Comparison of ENCODE assay signal across 6 cellular contexts in genomic region chr9:19193358-19193973, GRCh38. TPM values are rescaled to one million over a fixed set of nuclear protein-coding genes. Genes with fewer than 3 reads are reported as not detected.
DNase-seq lines count a peak whose midpoint lies in the region; ATAC-seq, FAIRE-seq and TF ChIP-seq lines count a peak whose summit lies in the region.
"Not testable (repeated sequence)": the region's sequence is repeated elsewhere in the genome, so short reads cannot be mapped to it uniquely, and the experiment has no call there.

No MANE protein-coding gene starts in this region.

- not testable (repeated sequence) for H3K9me3 Mint-ChIP-seq in mesothelial cell of epicardium, type B pancreatic cell

- H3K27me3 Mint-ChIP-seq in mesothelial cell of epicardium (ENCODE audit: low read depth); type B pancreatic cell: not testable (repeated sequence)

- H3K27ac ChIP-seq in K562 (ENCODE audit: extremely low read depth, low read depth, low read length); liver (ENCODE audit: low read depth in 1 of 2, low read length in 2 of 2): not testable (repeated sequence)
- peak overlapping the region; percentile 54 for H3K27ac ChIP-seq in cardiac muscle cell

- H3K27ac Mint-ChIP-seq in mesothelial cell of epicardium: peak overlapping the region; percentile 0
- H3K27ac Mint-ChIP-seq in type B pancreatic cell: peak overlapping the region; percentile 0

- not testable (repeated sequence) for H3K9me3 ChIP-seq in K562 (replicated peaks; ENCODE audit: control insufficient read depth, insufficient read depth, low read depth, low read length); cardiac muscle cell (ENCODE audit: low read depth); liver (ENCODE audit: control insufficient read depth in 4 of 4, low read length in 3 of 4)

- in situ Hi-C loops in K562 (cut with MboI): not testable (repeated sequence)

- not testable (repeated sequence) for H3K4me3 ChIP-seq in K562; cardiac muscle cell; liver (ENCODE audit: low read depth in 1 of 3, low read length in 3 of 3)

- POLR2A ChIA-PET in K562 (lab: Yijun Ruan, JAX): not testable (repeated sequence)

- ATAC-seq in K562: peak; percentile 74

- H3K27me3 ChIP-seq in K562 (ENCODE audit: control insufficient read depth in 2 of 2, insufficient read depth in 2 of 2, low read length in 2 of 2); cardiac muscle cell; liver (ENCODE audit: control insufficient read depth in 4 of 4, insufficient read depth in 4 of 4, low read length in 3 of 4): not testable (repeated sequence)

- peak overlapping the region; percentile 40; the same call in 1 of the 2 replicates for H2AFZ ChIP-seq in K562 (ENCODE audit: low read depth, low read length)

- H3K4me3 Mint-ChIP-seq in mesothelial cell of epicardium, type B pancreatic cell: not testable (repeated sequence)

- H4K20me1 ChIP-seq in K562 (replicated peaks; ENCODE audit: control insufficient read depth, insufficient read depth, low read length): not testable (repeated sequence)

- TF ChIP-seq POLR2A in K562 (conservative IDR thresholded peaks at IDR 0.05): not testable (repeated sequence)

- 7% methylated on average over 2 of the region's 2 CpGs for WGBS in K562 (ENCODE audit: insufficient coverage, low coverage, missing lambda C conversion rate)
- WGBS in liver: 68% methylated on average over 2 of the region's 2 CpGs

- H3K4me1 Mint-ChIP-seq in mesothelial cell of epicardium (peaks cover 35% of the 10 kb centered on the region), type B pancreatic cell (ENCODE audit: unreplicated experiment) (peaks cover 16% of the 10 kb centered on the region)

- TF ChIP-seq EP300 in K562 (IDR thresholded peaks at IDR 0.05; ENCODE audit: low read length): peak; percentile 41; the same call in 1 of the 2 replicates

- intact Hi-C loops in K562 (cut with micrococcal nuclease): loop anchor here (10.0 kb wide), 1 partner anchor 191 kb away; the partner anchor contains the start of gene RPS6

- peaks cover 0 to 21% of the 10 kb centered on the region in 2 experiments; a peak in 3 of 5 replicates for H3K4me1 ChIP-seq in K562 (replicated peaks in 1 of 2; ENCODE audit: control insufficient read depth in 2 of 2, insufficient read depth in 2 of 2, low read length in 2 of 2)
- H3K4me1 ChIP-seq in cardiac muscle cell (ENCODE audit: low read depth): peaks cover 19% of the 10 kb centered on the region
- peaks cover 0 to 15% (median 10%) of the 10 kb centered on the region in 4 donors for H3K4me1 ChIP-seq in liver (ENCODE audit: control insufficient read depth in 4 of 4, insufficient read depth in 4 of 4, low read length in 3 of 4)

- not testable (repeated sequence) for H3K9ac ChIP-seq in K562 (ENCODE audit: insufficient read depth in 1 of 2, low read depth in 2 of 2, low read length in 2 of 2); liver (ENCODE audit: low read depth in 1 of 2, low read length in 2 of 2)

- not testable (repeated sequence) for H3K79me2 ChIP-seq in K562 (ENCODE audit: control insufficient read depth, insufficient read depth, low read length)

- H3K4me2 ChIP-seq in K562 (ENCODE audit: insufficient read depth, low read length): peak overlapping the region; percentile 25; the same call in 1 of the 2 replicates

- TF ChIP-seq RAD21 in K562 (CRISPR knock-in tag; conservative IDR thresholded peaks at IDR 0.05 in 1 of 2, IDR thresholded peaks at IDR 0.05 in 1 of 2); liver (IDR thresholded peaks at IDR 0.05): not testable (repeated sequence)

- peaks cover 11% of the 10 kb centered on the region for H3K36me3 Mint-ChIP-seq in mesothelial cell of epicardium
- not testable (repeated sequence) for H3K36me3 Mint-ChIP-seq in type B pancreatic cell

- peak; percentile 7 for DNase-seq in OCI-M1 (lab: John Stamatoyannopoulos, UW)
- peak in 1 of 4 experiments; percentile 29 for DNase-seq in K562 (ENCODE audit: extremely low read depth in 1 of 4, low spot score in 3 of 4)
- DNase-seq in cardiac muscle cell (ENCODE audit: low read depth in 1 of 2, low spot score in 1 of 2); mesothelial cell of epicardium (ENCODE audit: low spot score in 2 of 2, unreplicated experiment in 2 of 2); type B pancreatic cell (ENCODE audit: extremely low spot score, unreplicated experiment): not testable (repeated sequence)

- CTCF ChIA-PET in K562 (lab: Yijun Ruan, JAX; ENCODE audit: low intra/inter-chr PET ratio): not testable (repeated sequence)

- H3K9me1 ChIP-seq in K562 (ENCODE audit: control insufficient read depth, insufficient read depth, low read length): not testable (repeated sequence)

- H3K36me3 ChIP-seq in K562 (ENCODE audit: control insufficient read depth, insufficient read depth, low read length); cardiac muscle cell; liver (ENCODE audit: control insufficient read depth in 4 of 4, insufficient read depth in 3 of 4, low read depth in 1 of 4, low read length in 3 of 4): not testable (repeated sequence)

- TF ChIP-seq CTCF in K562 (IDR thresholded peaks at IDR 0.05 in 2 of 3, conservative IDR thresholded peaks at IDR 0.05 in 1 of 3; ENCODE audit: insufficient read depth in 2 of 3, low read depth in 1 of 3, low read length in 3 of 3); cardiac muscle cell (IDR thresholded peaks at IDR 0.05; ENCODE audit: low read depth, low read length); liver (IDR thresholded peaks at IDR 0.05; ENCODE audit: low read depth, low read length, missing input control); mesothelial cell of epicardium (IDR thresholded peaks at IDR 0.05; ENCODE audit: unreplicated experiment); type B pancreatic cell (conservative IDR thresholded peaks at IDR 0.05): not testable (repeated sequence)

- BruUV-seq in K562 (replicated peaks; lab: Mats Ljungman, UMichigan): not testable (repeated sequence)

- FAIRE-seq in K562 (lab: Jason Lieb, UNC): peak; percentile 51

TF ChIP-seq in K562, 482 proteins besides CTCF, POLR2A, EP300 and RAD21 (continues in another document):
- TF ChIP-seq CBFA2T2 (conservative IDR thresholded peaks at IDR 0.05) (0 out of 2 replicates have a peak, but pooled peaks have one; percentile 17), SMARCE1 (IDR thresholded peaks at IDR 0.05) (0 out of 2 replicates have a peak, but pooled peaks have one; percentile 23), KDM1A (IDR thresholded peaks at IDR 0.05) (0 out of 4 replicates have a peak, but pooled peaks of 1 of the 2 experiments have one; percentile 16), TCF3 (CRISPR knock-in tag; IDR thresholded peaks at IDR 0.05) (peak; percentile 61), MAFF (IDR thresholded peaks at IDR 0.05; ENCODE audit: low read length) (peak; percentile 18; the same call in 1 of the 2 replicates), NFE2 (IDR thresholded peaks at IDR 0.05; ENCODE audit: low read depth) (peak; percentile 59), TAL1 (IDR thresholded peaks at IDR 0.05) (peak; percentile 68), NCOR1 (IDR thresholded peaks at IDR 0.05) (peak; percentile 45; the same call in 1 of the 2 replicates), MAFG (tag; conservative IDR thresholded peaks at IDR 0.05) (peak; percentile 40; the same call in 1 of the 2 replicates)

TF ChIP-seq in liver, 16 proteins besides CTCF, POLR2A, EP300 and RAD21:
- peak; percentile 47 to 49 for TF ChIP-seq RXRA (IDR thresholded peaks at IDR 0.05)
- peak; percentile 55 to 64 for TF ChIP-seq HNF4A (conservative IDR thresholded peaks at IDR 0.05)
- peak; percentile 52 for TF ChIP-seq SP1 (IDR thresholded peaks at IDR 0.05)

RNA-seq across cellular contexts. Expression of gene DENND4C, which starts 37.0 kb away (rescaled TPM):
- total RNA-seq in K562 (2011; cell fraction: chromatin; rRNA removed; ENCODE audit: low replicate concordance): 58.3 and 148 TPM in 2 replicates
- 21.2 and 29.9 TPM in 2 replicates for total RNA-seq in K562 (2011; cell fraction: nucleolus; rRNA removed)
- 52.6 and 70.1 TPM in 2 replicates for total RNA-seq in K562 (2011; cell fraction: nucleoplasm; rRNA removed)
- total RNA-seq in K562 (2014; rRNA removed) (13.6 and 15.3 TPM in 2 replicates), K562 (2014; rRNA removed; fragmentation: Illumina TruSeq; extraction: Trizol) (24.4 and 26.2 TPM in 2 replicates), K562 (2015; rRNA removed; fragmentation: Illumina TruSeq; extraction: Trizol) (26.2 and 31.8 TPM in 2 replicates), K562 (2021) (13.8 and 13.9 TPM in 2 replicates), cardiac muscle cell (35.6 and 51.0 TPM in 2 replicates), liver (10 to 100 TPM; 20.5 to 54.9 TPM), mesothelial cell of epicardium (72.7 to 75.2 TPM (median 73.9 TPM) in 3 replicates), type B pancreatic cell (ENCODE audit: low replicate concordance) (36.6 and 54.1 TPM in 2 replicates)
- polyA plus RNA-seq in K562 (2011; rRNA removed) (19.3 and 26.0 TPM in 2 replicates), K562 (2014; fragmentation: Illumina TruSeq; extraction: Trizol) (12.2 and 14.5 TPM in 2 replicates), K562 (2014; fragmentation: Nextera tagmentation; extraction: Ambion mirVana) (1 to 10 TPM; 4.8 to 6.7 TPM), K562 (2014; rRNA removed) (9.5 and 13.3 TPM in 2 replicates), cardiac muscle cell (19.3 and 21.8 TPM in 2 replicates), liver (1 to 10 TPM; 6.9 to 9.1 TPM)
- polyA plus RNA-seq in K562 (2011; cell fraction: cytosol; rRNA removed): 4.9 and 9.3 TPM in 2 replicates
- 16.9 and 17.1 TPM in 2 replicates for polyA plus RNA-seq in K562 (2011; cell fraction: nucleus; rRNA removed)
- 8.7 and 11.1 TPM in 2 replicates for polyA plus RNA-seq in K562 (2012)
- polyA minus RNA-seq in K562 (2011; rRNA and poly(A)+ RNA removed): 63.2 and 72.7 TPM in 2 replicates
- 15.4 and 29.7 TPM in 2 replicates for polyA minus RNA-seq in K562 (2011; cell fraction: cytosol; rRNA and poly(A)+ RNA removed)
- 39.0 and 62.6 TPM in 2 replicates for polyA minus RNA-seq in K562 (2011; cell fraction: nucleus; rRNA and poly(A)+ RNA removed)
